Comparison of ENCODE assay signal across 8 cellular contexts in genomic region chr17:61862975-61863800, GRCh38. TPM values are rescaled to one million over a fixed set of nuclear protein-coding genes. Genes with fewer than 3 reads are reported as not detected.
DNase-seq lines count a peak whose midpoint lies in the region; ATAC-seq and TF ChIP-seq lines count a peak whose summit lies in the region.

Gene BRIP1, minus strand, starts transcription at chr17:61863528. Its CDS starts 1,989 bp downstream, at chr17:61861539.

- no peaks in the 10 kb centered on the region for H3K27me3 ChIP-seq in suprapubic skin

- peaks cover 16% of the 10 kb centered on the region for H3K4me1 ChIP-seq in suprapubic skin

- DNase-seq in GM04504 (ENCODE audit: low read depth) (peak; percentile 83), NB4 (ENCODE audit: low read depth) (peak; percentile 96), SK-N-DZ (ENCODE audit: low spot score) (peak; percentile 98), glomerular endothelial cell (ENCODE audit: extremely low read depth, low read depth, low spot score) (peak; percentile 58), occipital lobe (lab: John Stamatoyannopoulos, UW) (peak; percentile 84), suprapubic skin (ENCODE audit: low spot score in 2 of 2) (peak; percentile 94 to 96)
- peak; percentile 91 for DNase-seq in activated naive CD4-positive, alpha-beta T cell treated with Interleukin-2 at 50 U/mL for 16 hours

- TF ChIP-seq CTCF in NB4 (IDR thresholded peaks at IDR 0.05; ENCODE audit: low read depth, low read length) (no peak), suprapubic skin (IDR thresholded peaks at IDR 0.05) (no peak)

- TF ChIP-seq EP300 in suprapubic skin (IDR thresholded peaks at IDR 0.05) = no peak

- peak; percentile 71 for TF ChIP-seq POLR2A in NB4 (IDR thresholded peaks at IDR 0.05; ENCODE audit: extremely low read depth, insufficient read length)
- TF ChIP-seq POLR2A in suprapubic skin (IDR thresholded peaks at IDR 0.05) = no peak

- H3K9me3 ChIP-seq in suprapubic skin = no peaks in the 10 kb centered on the region

- WGBS in suprapubic skin = under 1% methylated on average over 43 of the region's 43 CpGs

- H3K36me3 ChIP-seq in suprapubic skin = peaks cover 11% of the 10 kb centered on the region

- H3K27ac ChIP-seq in suprapubic skin = peak within 1 kb of the TSS; percentile 77

- ATAC-seq in HG02571 (IDR thresholded peaks at IDR 0.05; ENCODE audit: unreplicated experiment) = peak; percentile 94

- peak within 1 kb of the TSS; percentile 88 for H3K4me3 ChIP-seq in NB4 (ENCODE audit: low read depth, low read length)
- peak within 1 kb of the TSS; percentile 66 for H3K4me3 ChIP-seq in suprapubic skin

RNA-seq across cellular contexts. Expression of gene BRIP1, which starts in this region (rescaled TPM):
- 29.8 and 33.0 TPM in 2 replicates for polyA plus RNA-seq in SK-N-DZ (2014; cell fraction: cytosol; rRNA removed)
- polyA plus RNA-seq in SK-N-DZ (2014; cell fraction: nucleus; rRNA removed) = 31.6 and 40.4 TPM in 2 replicates
- total RNA-seq in glomerular endothelial cell (2.9 and 4.6 TPM in 2 replicates), occipital lobe (5.8 TPM), suprapubic skin (1 to 10 TPM in 2 of 4 donors, under 1 TPM in 2; 0.60 to 5.1 (median 1.8) TPM)

Comparison
In these comparisons a context has a peak if more than half of its experiments do, and no peak if none do; other contexts are left out.
1. Peak in every context shown above with its lines: DNase-seq, ATAC-seq, H3K4me3 ChIP-seq and H3K27ac ChIP-seq.